1 cellular context compared by ENCODE assay signal in the genomic region with DNA sequence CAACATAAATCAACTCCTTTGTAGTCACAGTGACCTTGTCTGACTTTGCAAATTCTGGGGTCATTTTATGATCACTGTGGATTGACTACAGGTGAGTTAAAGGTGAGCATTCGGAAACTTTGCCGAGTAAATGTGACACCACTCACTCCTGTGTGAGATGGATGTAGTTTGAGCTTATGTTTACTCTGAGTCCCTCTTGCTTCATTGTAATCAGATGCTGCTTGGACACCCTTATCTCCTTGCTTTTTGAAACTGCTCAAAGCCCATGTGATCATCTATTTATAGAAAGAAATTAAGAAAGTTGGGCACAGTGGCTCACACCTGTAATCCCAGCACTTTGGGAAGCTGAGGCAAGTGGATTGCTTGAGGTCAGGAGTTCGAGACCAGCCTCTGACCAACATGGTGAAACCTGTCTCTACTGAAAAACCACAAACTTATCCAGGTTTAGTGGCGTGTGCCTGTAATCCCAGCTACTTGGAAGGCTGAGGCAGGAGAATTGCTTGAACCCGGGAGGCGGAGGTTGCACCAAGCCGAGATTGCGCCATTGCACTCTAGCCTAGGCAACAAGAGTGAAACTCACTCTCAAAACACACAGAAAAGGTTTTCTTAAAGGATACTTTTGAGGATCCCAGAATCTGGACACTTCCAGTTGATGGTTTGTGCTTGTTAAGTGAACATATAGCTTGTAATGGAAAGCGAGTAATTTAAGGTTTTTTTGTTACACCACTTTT.
A peak's percentile ranks its signal among the peaks of the same experiment; 100 is the strongest.
TF ChIP-seq lines count a peak whose summit lies in the region.

No MANE protein-coding gene starts in this region.

TF ChIP-seq in K562, 482 proteins besides CTCF, POLR2A, EP300 and RAD21:
- TF ChIP-seq RBM14 (IDR thresholded peaks at IDR 0.05; ENCODE audit: borderline replicate concordance, insufficient read depth, low read depth, low read length) (no peak), ZNF780A (CRISPR knock-in tag; IDR thresholded peaks at IDR 0.05) (no peak), THRAP3 (IDR thresholded peaks at IDR 0.05; ENCODE audit: borderline replicate concordance) (no peak), HDAC3 (IDR thresholded peaks at IDR 0.05; ENCODE audit: borderline replicate concordance, partially characterized antibody) (no peak), STAG1 (CRISPR knock-in tag; IDR thresholded peaks at IDR 0.05; ENCODE audit: borderline replicate concordance) (no peak), MEF2D (tag; conservative IDR thresholded peaks at IDR 0.05; ENCODE audit: low read depth) (peak; percentile 72), CEBPB (tag; IDR thresholded peaks at IDR 0.05) (peak; percentile 50; the same call in 1 of the 2 replicates), TAF7 (tag; IDR thresholded peaks at IDR 0.05) (no peak), NCOA6 (IDR thresholded peaks at IDR 0.05) (no peak), ZBTB1 (CRISPR knock-in tag; IDR thresholded peaks at IDR 0.05; ENCODE audit: borderline replicate concordance, low read depth) (no peak)
- TF ChIP-seq, protein P1, sequence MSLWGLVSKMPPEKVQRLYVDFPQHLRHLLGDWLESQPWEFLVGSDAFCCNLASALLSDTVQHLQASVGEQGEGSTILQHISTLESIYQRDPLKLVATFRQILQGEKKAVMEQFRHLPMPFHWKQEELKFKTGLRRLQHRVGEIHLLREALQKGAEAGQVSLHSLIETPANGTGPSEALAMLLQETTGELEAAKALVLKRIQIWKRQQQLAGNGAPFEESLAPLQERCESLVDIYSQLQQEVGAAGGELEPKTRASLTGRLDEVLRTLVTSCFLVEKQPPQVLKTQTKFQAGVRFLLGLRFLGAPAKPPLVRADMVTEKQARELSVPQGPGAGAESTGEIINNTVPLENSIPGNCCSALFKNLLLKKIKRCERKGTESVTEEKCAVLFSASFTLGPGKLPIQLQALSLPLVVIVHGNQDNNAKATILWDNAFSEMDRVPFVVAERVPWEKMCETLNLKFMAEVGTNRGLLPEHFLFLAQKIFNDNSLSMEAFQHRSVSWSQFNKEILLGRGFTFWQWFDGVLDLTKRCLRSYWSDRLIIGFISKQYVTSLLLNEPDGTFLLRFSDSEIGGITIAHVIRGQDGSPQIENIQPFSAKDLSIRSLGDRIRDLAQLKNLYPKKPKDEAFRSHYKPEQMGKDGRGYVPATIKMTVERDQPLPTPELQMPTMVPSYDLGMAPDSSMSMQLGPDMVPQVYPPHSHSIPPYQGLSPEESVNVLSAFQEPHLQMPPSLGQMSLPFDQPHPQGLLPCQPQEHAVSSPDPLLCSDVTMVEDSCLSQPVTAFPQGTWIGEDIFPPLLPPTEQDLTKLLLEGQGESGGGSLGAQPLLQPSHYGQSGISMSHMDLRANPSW (CRISPR knock-in tag; IDR thresholded peaks at IDR 0.05), result no peak
